In genomic region chr20:15596220-15596875, GRCh38 we compare ENCODE assay signal across 21 cellular contexts.
"Had no signal": no experiment of that assay in that cellular context is flagged by ENCODE, and none has a peak within 500 bp of the region (broad histone marks: within the 10 kb centered on the region; RNA-seq: fewer than 3 reads in every experiment).

No MANE protein-coding gene starts in this region.

- H3K36me3 ChIP-seq: colonic mucosa, esophagus squamous epithelium, neural progenitor cell, pancreas, spleen, tibial nerve had no signal

- H2AFZ ChIP-seq: hepatocyte, neural progenitor cell had no signal

- H3K36me3 Mint-ChIP-seq: memory B cell; natural killer cell treated with Interleukin-12 subunit alpha and Interleukin-12 subunit beta and Interleukin-15 and Interleukin-18, amount 100 ng/mL, for 72 hours; neural progenitor cell; stimulated activated memory B cell treated with anti-CD40 and anti-IgM and Interleukin-4, amounts not matched to agents 10 μg/mL and 1 μg/mL and 100 μg/mL, for 72 hours had no signal

- H3K27ac ChIP-seq: colonic mucosa, esophagus squamous epithelium, hepatocyte, neural progenitor cell, pancreas, psoas muscle, spleen, tibial nerve had no signal

- H3K9me3 Mint-ChIP-seq: memory B cell; stimulated activated memory B cell treated with anti-CD40 and anti-IgM and Interleukin-4, amounts not matched to agents 10 μg/mL and 1 μg/mL and 100 μg/mL, for 72 hours had no signal

- H3K27me3 ChIP-seq: colonic mucosa, esophagus squamous epithelium, hepatocyte, neural progenitor cell, pancreas, spleen, tibial nerve had no signal

- H3K27me3 Mint-ChIP-seq: natural killer cell treated with Interleukin-12 subunit alpha and Interleukin-12 subunit beta and Interleukin-15 and Interleukin-18, amount 100 ng/mL, for 72 hours had no signal

- H3K4me3 Mint-ChIP-seq: memory B cell; natural killer cell treated with Interleukin-12 subunit alpha and Interleukin-12 subunit beta and Interleukin-15 and Interleukin-18, amount 100 ng/mL, for 72 hours; neural progenitor cell; stimulated activated memory B cell treated with anti-CD40 and anti-IgM and Interleukin-4, amounts not matched to agents 10 μg/mL and 1 μg/mL and 100 μg/mL, for 72 hours; stimulated activated naive CD8-positive, alpha-beta T cell treated with anti-CD3 and anti-CD28 coated beads, Interleukin-15, Interleukin-2, amounts not matched to agents 100 ng/mL and 50 ng/mL, for 24 hours had no signal

- H3K9ac ChIP-seq: neural progenitor cell had no signal

- H3K4me1 ChIP-seq: colonic mucosa, esophagus squamous epithelium, neural progenitor cell, psoas muscle, spleen, tibial nerve had no signal

- DNase-seq: colonic mucosa; dermis blood vessel endothelial cell; esophagus squamous epithelium; foreskin melanocyte; kidney; left colon; midbrain; nucleus accumbens; pancreas; psoas muscle; spleen; stimulated activated CD4-positive, alpha-beta T cell treated with anti-CD3 and anti-CD28 coated beads, Interleukin-15, amount 100 ng/mL, for 24 hours; stimulated activated CD4-positive, alpha-beta T cell treated with anti-CD3 and anti-CD28 coated beads, Interleukin-1b, Interleukin-23, amount 100 ng/mL, for 48 hours; stimulated activated CD4-positive, alpha-beta T cell treated with anti-CD3 and anti-CD28 coated beads, Interleukin-4, amount 100 ng/mL, for 24 hours had no signal

- H3K9me3 ChIP-seq: colonic mucosa, esophagus squamous epithelium, pancreas, psoas muscle, spleen, tibial nerve had no signal

- ATAC-seq: natural killer cell treated with Interleukin-12 subunit alpha and Interleukin-12 subunit beta and Interleukin-15 and Interleukin-18, amount 100 ng/mL, for 72 hours; pancreas; psoas muscle; stimulated activated memory B cell treated with anti-CD40 and anti-IgM and Interleukin-4, amounts not matched to agents 10 μg/mL and 1 μg/mL and 100 μg/mL, for 72 hours had no signal

- H3K4me3 ChIP-seq: colonic mucosa, esophagus squamous epithelium, hepatocyte, neural progenitor cell, pancreas, psoas muscle, spleen, tibial nerve had no signal

- H3K4me2 ChIP-seq: hepatocyte, neural progenitor cell had no signal

- H3K4me1 Mint-ChIP-seq: memory B cell; stimulated activated memory B cell treated with anti-CD40 and anti-IgM and Interleukin-4, amounts not matched to agents 10 μg/mL and 1 μg/mL and 100 μg/mL, for 72 hours had no signal
